In genomic region chr6:27870486-27870885, GRCh38 we compare ENCODE assay signal across 14 cellular contexts. TPM values are rescaled to one million over a fixed set of nuclear protein-coding genes. Genes with fewer than 3 reads are reported as not detected.
DNase-seq lines count a peak whose midpoint lies in the region; ATAC-seq and TF ChIP-seq lines count a peak whose summit lies in the region.
"Had no signal": no experiment of that assay in that cellular context is flagged by ENCODE, and none has a peak within 500 bp of the region (broad histone marks: within the 10 kb centered on the region; RNA-seq: fewer than 3 reads in every experiment).

No MANE protein-coding gene starts in this region.

- intact Hi-C loops in activated CD4-positive, alpha-beta T cell treated with anti-CD3 and anti-CD28 coated beads for 36 hours (cut with DNase I, micrococcal nuclease): no loop called here
- intact Hi-C loops in right cardiac atrium (cut with DNase I): no loop called here

- 81% methylated on average over 3 of the region's 3 CpGs for WGBS in right cardiac atrium

- peaks cover 52% of the 10 kb centered on the region for H3K4me1 Mint-ChIP-seq in activated CD4-positive, alpha-beta T cell treated with anti-CD3 and anti-CD28 coated beads for 36 hours
- peaks cover 68% of the 10 kb centered on the region for H3K4me1 Mint-ChIP-seq in activated naive CD8-positive, alpha-beta T cell treated with anti-CD3 and anti-CD28 coated beads, Interleukin-2, amount 50 U/mL, for 24 hours
- H3K4me1 Mint-ChIP-seq in neural progenitor cell: peaks cover 38% of the 10 kb centered on the region

- TF ChIP-seq POLR2A in NB4 (IDR thresholded peaks at IDR 0.05; ENCODE audit: extremely low read depth, insufficient read length) (no peak), Peyer's patch (IDR thresholded peaks at IDR 0.05) (no peak)

- H3K27me3 ChIP-seq in neural progenitor cell: no peaks in the 10 kb centered on the region
- no peaks in the 10 kb centered on the region for H3K27me3 ChIP-seq in right cardiac atrium (ENCODE audit: control insufficient read depth, insufficient read depth)
- H3K27me3 ChIP-seq in Peyer's patch: no peaks in the 10 kb centered on the region
- H3K27me3 ChIP-seq in H7 (ENCODE audit: control insufficient read depth, insufficient read depth, low read length): no peaks in the 10 kb centered on the region

- H3K4me2 ChIP-seq in neural progenitor cell: peak overlapping the region; percentile 83

- H3F3A ChIP-seq in neural progenitor cell (ENCODE audit: low read depth): peaks cover 68% of the 10 kb centered on the region

- no peaks in the 10 kb centered on the region for H3K79me2 ChIP-seq in neural progenitor cell (ENCODE audit: low read depth)

- peaks cover 13% of the 10 kb centered on the region for H3K36me3 Mint-ChIP-seq in activated CD4-positive, alpha-beta T cell treated with anti-CD3 and anti-CD28 coated beads for 36 hours (ENCODE audit: low read depth)
- H3K36me3 Mint-ChIP-seq in activated naive CD8-positive, alpha-beta T cell treated with anti-CD3 and anti-CD28 coated beads, Interleukin-2, amount 50 U/mL, for 24 hours (ENCODE audit: low read depth): peaks cover 9% of the 10 kb centered on the region
- no peaks in the 10 kb centered on the region for H3K36me3 Mint-ChIP-seq in neural progenitor cell

- H3K27me3 Mint-ChIP-seq in activated CD4-positive, alpha-beta T cell treated with anti-CD3 and anti-CD28 coated beads for 36 hours: no peaks in the 10 kb centered on the region
- H3K27me3 Mint-ChIP-seq in activated naive CD8-positive, alpha-beta T cell treated with anti-CD3 and anti-CD28 coated beads, Interleukin-2, amount 50 U/mL, for 24 hours: peaks cover 6% of the 10 kb centered on the region
- peaks cover 18% of the 10 kb centered on the region for H3K27me3 Mint-ChIP-seq in neural progenitor cell (ENCODE audit: insufficient read depth, low read depth)

- no peak overlapping the region for H2AFZ ChIP-seq in neural progenitor cell (replicated peaks)

- POLR2A ChIA-PET in activated CD4-positive, alpha-beta T cell treated with anti-CD3 and anti-CD28 coated beads for 36 hours (lab: Charles Lee): interaction anchor here (1.0 to 11.8 kb wide), 4 partner anchors 22 to 56 kb away, joined by 5 to 775 read pairs (median 42); a partner anchor contains a TSS

- peaks cover 7% of the 10 kb centered on the region for H4K20me1 ChIP-seq in neural progenitor cell (ENCODE audit: low read depth)

- no peaks in the 10 kb centered on the region for H3K9me3 ChIP-seq in neural progenitor cell (ENCODE audit: low read depth)
- no peaks in the 10 kb centered on the region for H3K9me3 ChIP-seq in right cardiac atrium (ENCODE audit: control insufficient read depth, low read length)
- no peaks in the 10 kb centered on the region for H3K9me3 ChIP-seq in Peyer's patch

- TF ChIP-seq CTCF in NB4 (IDR thresholded peaks at IDR 0.05; ENCODE audit: low read depth, low read length): no peak
- no peak for TF ChIP-seq CTCF in neural progenitor cell (IDR thresholded peaks at IDR 0.05)
- TF ChIP-seq CTCF in Peyer's patch (IDR thresholded peaks at IDR 0.05): no peak

- no peak overlapping the region for H3K9ac ChIP-seq in neural progenitor cell

- no peak for DNase-seq in activated CD4-positive, alpha-beta T cell treated with anti-CD3 and anti-CD28 coated beads for 36 hours
- DNase-seq in activated CD4-positive, alpha-beta T cell treated with anti-CD3 and anti-CD28 coated beads, Interleukin-2, amount 50 U/mL, for 48 hours: no peak
- DNase-seq in NB4 (ENCODE audit: low read depth): no peak
- DNase-seq in activated naive CD8-positive, alpha-beta T cell treated with anti-CD3 and anti-CD28 coated beads, Interleukin-2, amount 50 U/mL, for 24 hours: no peak
- no peak for DNase-seq in neural progenitor cell (ENCODE audit: low spot score)
- no peak for DNase-seq in right cardiac atrium
- no peak for DNase-seq in Peyer's patch
- DNase-seq in H7: no peak
- DNase-seq: activated gamma-delta T cell, NCI-H1092, SHP77 treated with DMSO at 0.1 percent for 48 hours, small intestine had no signal

- peaks cover 15% of the 10 kb centered on the region for H3K4me1 ChIP-seq in neural progenitor cell
- H3K4me1 ChIP-seq in right cardiac atrium (ENCODE audit: control insufficient read depth, insufficient read depth, low read length): peaks cover 8% of the 10 kb centered on the region
- peaks cover 0 to 19% (median 5%) of the 10 kb centered on the region in 4 donors for H3K4me1 ChIP-seq in Peyer's patch

- no peak for ATAC-seq in activated CD4-positive, alpha-beta T cell treated with anti-CD3 and anti-CD28 coated beads for 36 hours
- ATAC-seq in activated naive CD8-positive, alpha-beta T cell treated with anti-CD3 and anti-CD28 coated beads, Interleukin-2, amount 50 U/mL, for 24 hours: no peak
- ATAC-seq in right cardiac atrium: no peak

- CTCF ChIA-PET in activated CD4-positive, alpha-beta T cell treated with anti-CD3 and anti-CD28 coated beads for 36 hours (lab: Charles Lee): interaction anchor here (1.0 to 3.9 kb wide), 3 partner anchors 25 to 1844 kb away, joined by 3 to 45 read pairs (median 6); a partner anchor contains a TSS

- peak overlapping the region; percentile 81 for H3K4me3 Mint-ChIP-seq in activated CD4-positive, alpha-beta T cell treated with anti-CD3 and anti-CD28 coated beads for 36 hours
- H3K4me3 Mint-ChIP-seq in activated naive CD8-positive, alpha-beta T cell treated with anti-CD3 and anti-CD28 coated beads, Interleukin-2, amount 50 U/mL, for 24 hours: peak overlapping the region; percentile 89
- peak overlapping the region; percentile 73 for H3K4me3 Mint-ChIP-seq in neural progenitor cell

- H3K27ac Mint-ChIP-seq in activated CD4-positive, alpha-beta T cell treated with anti-CD3 and anti-CD28 coated beads for 36 hours: peak overlapping the region; percentile 96
- peak overlapping the region; percentile 97 for H3K27ac Mint-ChIP-seq in activated naive CD8-positive, alpha-beta T cell treated with anti-CD3 and anti-CD28 coated beads, Interleukin-2, amount 50 U/mL, for 24 hours
- peak overlapping the region; percentile 85 for H3K27ac Mint-ChIP-seq in neural progenitor cell

- H3K4me3 ChIP-seq in NB4 (ENCODE audit: low read depth, low read length) (peak overlapping the region; percentile 81), neural progenitor cell (no peak overlapping the region), right cardiac atrium (ENCODE audit: low read length) (no peak overlapping the region), Peyer's patch (no peak overlapping the region), H7 (ENCODE audit: insufficient read depth, low read depth, low read length) (no peak overlapping the region)

- H3K9me3 Mint-ChIP-seq in activated CD4-positive, alpha-beta T cell treated with anti-CD3 and anti-CD28 coated beads for 36 hours (ENCODE audit: low read depth): no peaks in the 10 kb centered on the region
- H3K9me3 Mint-ChIP-seq in activated naive CD8-positive, alpha-beta T cell treated with anti-CD3 and anti-CD28 coated beads, Interleukin-2, amount 50 U/mL, for 24 hours: no peaks in the 10 kb centered on the region
- peaks cover 18% of the 10 kb centered on the region for H3K9me3 Mint-ChIP-seq in neural progenitor cell

- H3K27ac ChIP-seq in neural progenitor cell (peak overlapping the region; percentile 87), right cardiac atrium (ENCODE audit: low read length) (no peak overlapping the region), Peyer's patch (no peak overlapping the region)

- no peaks in the 10 kb centered on the region for H3K36me3 ChIP-seq in neural progenitor cell
- H3K36me3 ChIP-seq in Peyer's patch: no peaks in the 10 kb centered on the region
- H3K36me3 ChIP-seq in H7 (replicated peaks; ENCODE audit: control insufficient read depth, insufficient read depth, low read length): no peaks in the 10 kb centered on the region

RNA-seq across cellular contexts. Expression of gene OR2B2, which starts 41.7 kb away (rescaled TPM):
- total RNA-seq in activated CD4-positive, alpha-beta T cell treated with anti-CD3 and anti-CD28 coated beads for 36 hours: not detected
- not detected in 2 replicates for total RNA-seq in neural progenitor cell (ENCODE audit: low replicate concordance)
- not detected for total RNA-seq in right cardiac atrium
- polyA plus RNA-seq in right cardiac atrium: not detected
- not detected for total RNA-seq in Peyer's patch
- total RNA-seq in H7 (2014; rRNA removed; shearing (Covaris generic)): not detected in 2 replicates
- total RNA-seq: NCI-H460, urinary bladder had no signal
- polyA plus RNA-seq: small intestine, urinary bladder had no signal
